ENCODE assay signal across 21 cellular contexts in the genomic region with DNA sequence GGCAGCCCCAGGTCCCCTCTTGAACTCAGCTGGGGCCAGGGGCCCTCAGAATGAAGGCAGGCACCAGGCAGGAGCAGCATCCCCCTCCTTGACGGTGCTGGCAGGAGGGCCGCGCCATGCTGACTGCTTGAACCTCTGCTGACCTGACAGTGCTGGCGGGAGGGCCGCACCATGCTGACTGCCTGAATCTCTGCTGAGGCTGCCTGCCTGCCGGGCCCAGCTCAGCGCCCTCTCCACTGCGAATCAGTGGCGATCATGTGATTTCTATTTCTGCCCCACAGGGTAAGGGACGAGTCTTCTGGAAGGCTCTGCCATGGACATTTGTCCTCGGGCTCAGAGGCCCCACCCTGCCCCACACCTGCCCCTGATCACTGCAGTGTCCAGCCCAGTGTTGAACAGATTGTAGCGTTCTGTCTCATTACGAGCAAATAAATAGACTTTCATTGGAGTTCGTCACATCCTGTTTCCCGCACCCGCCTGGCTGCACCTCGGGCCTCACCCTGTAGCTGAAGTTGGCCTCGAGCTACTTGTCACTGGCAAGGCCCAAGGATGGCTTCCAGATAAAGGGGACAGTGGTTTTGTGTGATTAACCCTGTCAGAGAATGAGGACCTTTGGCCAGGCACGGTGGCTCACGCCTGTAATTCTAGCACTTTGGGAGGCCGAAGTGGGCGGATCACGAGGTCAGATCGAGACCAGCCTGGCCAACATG. TPM values are rescaled to one million over a fixed set of nuclear protein-coding genes. Genes with fewer than 3 reads are reported as not detected.
"Had no signal": no experiment of that assay in that cellular context is flagged by ENCODE, and none has a peak within 500 bp of the region (broad histone marks: within the 10 kb centered on the region; RNA-seq: fewer than 3 reads in every experiment).

No MANE protein-coding gene starts in this region.

- H3K9me3 Mint-ChIP-seq: activated CD8-positive, alpha-beta T cell treated with anti-CD3 and anti-CD28 coated beads for 36 hours; activated naive CD8-positive, alpha-beta T cell treated with anti-CD3 and anti-CD28 coated beads for 36 hours; neural crest cell had no signal

- H3K27ac ChIP-seq: brain microvascular endothelial cell, gastroesophageal sphincter, hepatocyte, pancreas, skin epidermis, transverse colon, vagina had no signal

- H3K4me1 Mint-ChIP-seq: neural crest cell had no signal

- H3K27me3 Mint-ChIP-seq: activated CD8-positive, alpha-beta T cell treated with anti-CD3 and anti-CD28 coated beads for 36 hours; activated naive CD8-positive, alpha-beta T cell treated with anti-CD3 and anti-CD28 coated beads for 36 hours had no signal

- DNase-seq: activated CD4-positive, alpha-beta T cell treated with anti-CD3 and anti-CD28 coated beads for 48 hours; activated CD8-positive, alpha-beta memory T cell treated with anti-CD3 and anti-CD28 coated beads, Interleukin-2, amount 50 U/mL, for 4 hours; activated CD8-positive, alpha-beta T cell treated with anti-CD3 and anti-CD28 coated beads for 36 hours; activated naive CD8-positive, alpha-beta T cell treated with anti-CD3 and anti-CD28 coated beads for 36 hours; brain microvascular endothelial cell; erythroblast; islet precursor cell; stimulated activated CD4-positive, alpha-beta T cell treated with anti-CD3 and anti-CD28 coated beads, Interleukin-4, amount 100 ng/mL, for 4 hours; stimulated activated CD8-positive, alpha-beta memory T cell treated with anti-CD3 and anti-CD28 coated beads, Interleukin-4, amount 100 ng/mL, for 48 hours; stimulated activated naive CD8-positive, alpha-beta T cell treated with anti-CD3 and anti-CD28 coated beads, Interleukin-15, Interleukin-2, amounts not matched to agents 100 U/mL and 50 U/mL, for 24 hours; T-helper 2 cell; transverse colon had no signal

- H3K9me3 ChIP-seq: gastroesophageal sphincter, pancreas, transverse colon, vagina had no signal

- H3K4me3 ChIP-seq: gastroesophageal sphincter, hepatocyte, pancreas, skin epidermis, transverse colon, vagina had no signal

- H3K27ac Mint-ChIP-seq: activated CD8-positive, alpha-beta T cell treated with anti-CD3 and anti-CD28 coated beads for 36 hours; activated naive CD8-positive, alpha-beta T cell treated with anti-CD3 and anti-CD28 coated beads for 36 hours had no signal

- H3K27me3 ChIP-seq: brain microvascular endothelial cell, gastroesophageal sphincter, hepatocyte, pancreas, transverse colon, vagina had no signal

- ATAC-seq: activated CD8-positive, alpha-beta T cell treated with anti-CD3 and anti-CD28 coated beads for 36 hours; gastroesophageal sphincter; pancreas had no signal

- H3K4me1 ChIP-seq: pancreas, transverse colon, vagina had no signal

- H3K4me3 Mint-ChIP-seq: activated CD8-positive, alpha-beta T cell treated with anti-CD3 and anti-CD28 coated beads for 36 hours; activated naive CD8-positive, alpha-beta T cell treated with anti-CD3 and anti-CD28 coated beads for 36 hours; neural crest cell had no signal

RNA-seq across cellular contexts. Expression of a gene that starts 8.6 kb away (rescaled TPM):
- total RNA-seq: activated CD8-positive, alpha-beta T cell treated with anti-CD3 and anti-CD28 coated beads for 36 hours; activated naive CD8-positive, alpha-beta T cell treated with anti-CD3 and anti-CD28 coated beads for 36 hours; cerebellum; dermis microvascular lymphatic vessel endothelial cell; gastroesophageal sphincter; hepatocyte; liver; neural crest cell; pancreas; transverse colon; vagina had no signal
- polyA plus RNA-seq: hepatocyte, liver, pancreas had no signal
